Comparison of ENCODE assay signal across 12 cellular contexts in the genomic region with DNA sequence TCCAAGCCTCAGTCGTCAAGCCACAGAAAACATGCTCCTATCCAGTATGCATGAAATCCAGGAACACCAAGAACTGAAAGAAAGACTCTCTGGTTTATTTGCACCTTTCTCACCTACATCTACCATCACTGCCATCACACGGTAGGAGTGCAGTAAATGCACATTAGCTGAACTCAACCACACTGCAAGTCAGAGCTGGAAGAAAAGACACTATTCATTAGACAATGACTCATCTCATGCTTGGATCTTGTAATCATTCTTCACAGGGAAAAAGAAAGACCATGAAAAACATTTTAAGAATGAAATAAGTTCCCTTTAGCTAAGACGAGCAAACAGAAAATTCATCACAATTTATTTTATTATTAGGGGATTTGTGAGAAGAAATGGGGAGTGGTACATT.
DNase-seq lines count a peak whose midpoint lies in the region; TF ChIP-seq lines count a peak whose summit lies in the region.
"Had no signal": no experiment of that assay in that cellular context is flagged by ENCODE, and none has a peak within 500 bp of the region (broad histone marks: within the 10 kb centered on the region; RNA-seq: fewer than 3 reads in every experiment).

No MANE protein-coding gene starts in this region.

- no peaks in the 10 kb centered on the region for H3K36me3 ChIP-seq in mammary epithelial cell (ENCODE audit: insufficient read depth, low read length)
- H3K36me3 ChIP-seq: adrenal gland, sigmoid colon had no signal

- H3K79me2 ChIP-seq in mammary epithelial cell (ENCODE audit: insufficient read depth, low read length): peaks cover 14% of the 10 kb centered on the region

- no peaks in the 10 kb centered on the region for H3K27me3 ChIP-seq in mammary epithelial cell (ENCODE audit: insufficient read depth, low read length)
- H3K27me3 ChIP-seq: adrenal gland, sigmoid colon had no signal

- POLR2A ChIA-PET in AG04449 (lab: Yijun Ruan, JAX): no interaction called here

- dilution Hi-C loops in mammary epithelial cell (cut with HindIII; ENCODE audit: low sequenced_read_pairs): loop anchor here (10.0 kb wide), 1 partner anchor 55 kb away; no protein-coding TSS in a partner anchor

- 3% methylated on average over 3 of the region's 3 CpGs for WGBS in mammary epithelial cell (ENCODE audit: low coverage, missing lambda C conversion rate)

- in situ Hi-C loops in mammary epithelial cell (cut with MboI; ENCODE audit: low sequenced_read_pairs in 2 of 2): no loop called here

- CTCF ChIA-PET in AG04449 (lab: Yijun Ruan, JAX) (interaction anchor here (2.0 kb wide), 1 partner anchor 148 kb away, joined by 8 read pairs; no protein-coding TSS in a partner anchor), mammary epithelial cell (lab: Charles Lee; ENCODE audit: low non-redundant PET) (no interaction called here)

- peak; percentile 28 for DNase-seq in AG04449 (ENCODE audit: low read depth, low spot score)
- peak; percentile 66 for DNase-seq in LHCN-M2 (ENCODE audit: low read depth)
- peak; percentile 86 for DNase-seq in mammary epithelial cell
- peak; percentile 75 for DNase-seq in kidney glomerular epithelial cell (lab: John Stamatoyannopoulos, UW)
- DNase-seq in mesenteric fat pad (ENCODE audit: low spot score): no peak
- no peak for DNase-seq in activated naive CD8-positive, alpha-beta T cell treated with anti-CD3 and anti-CD28 coated beads for 36 hours
- no peak for DNase-seq in anterior cingulate cortex (lab: John Stamatoyannopoulos, UW)
- no peak for DNase-seq in AML-193 (lab: John Stamatoyannopoulos, UW)
- DNase-seq: activated CD8-positive, alpha-beta T cell treated with anti-CD3 and anti-CD28 coated beads, Interleukin-2, amount 10 ng/mL, durations not matched to agents 7 days and 5 days; adrenal gland; NCI-H82; sigmoid colon had no signal

- H4K20me1 ChIP-seq in mammary epithelial cell (ENCODE audit: insufficient read depth, low read length): no peaks in the 10 kb centered on the region

- no peaks in the 10 kb centered on the region for H3K27me3 Mint-ChIP-seq in activated naive CD8-positive, alpha-beta T cell treated with anti-CD3 and anti-CD28 coated beads for 36 hours

- H3K4me2 ChIP-seq in mammary epithelial cell (ENCODE audit: insufficient read depth, low read depth, low read length): peak overlapping the region; percentile 80

- H3K9me3 Mint-ChIP-seq in activated naive CD8-positive, alpha-beta T cell treated with anti-CD3 and anti-CD28 coated beads for 36 hours: no peaks in the 10 kb centered on the region

- H3K4me1 ChIP-seq in mammary epithelial cell (ENCODE audit: insufficient read depth, low read length): peaks cover 15% of the 10 kb centered on the region

- intact Hi-C loops in mammary epithelial cell (cut with micrococcal nuclease): no loop called here

- BruUV-seq in mammary epithelial cell (replicated peaks; lab: Mats Ljungman, UMichigan): no TSS peak

- H3K9ac ChIP-seq in mammary epithelial cell (ENCODE audit: insufficient read depth, low read length): peak overlapping the region; percentile 42

- H3K4me3 Mint-ChIP-seq in activated naive CD8-positive, alpha-beta T cell treated with anti-CD3 and anti-CD28 coated beads for 36 hours: no peak overlapping the region
- H3K4me3 Mint-ChIP-seq: activated CD8-positive, alpha-beta T cell treated with anti-CD3 and anti-CD28 coated beads, Interleukin-2, amount 10 ng/mL, durations not matched to agents 7 days and 5 days had no signal

- no peaks in the 10 kb centered on the region for H3K9me3 ChIP-seq in mammary epithelial cell (replicated peaks; ENCODE audit: insufficient read depth, low read length)
- H3K9me3 ChIP-seq: adrenal gland, sigmoid colon had no signal

- H3K36me3 Mint-ChIP-seq in activated naive CD8-positive, alpha-beta T cell treated with anti-CD3 and anti-CD28 coated beads for 36 hours: no peaks in the 10 kb centered on the region

- no peak overlapping the region for H3K27ac Mint-ChIP-seq in activated naive CD8-positive, alpha-beta T cell treated with anti-CD3 and anti-CD28 coated beads for 36 hours
- H3K27ac Mint-ChIP-seq: activated CD8-positive, alpha-beta T cell treated with anti-CD3 and anti-CD28 coated beads, Interleukin-2, amount 10 ng/mL, durations not matched to agents 7 days and 5 days had no signal

- TF ChIP-seq CTCF in AG04449 (IDR thresholded peaks at IDR 0.05; ENCODE audit: insufficient read depth, low read length, missing control alignments): no peak
- peak in 1 of 2 donors; percentile 41 for TF ChIP-seq CTCF in mammary epithelial cell (conservative IDR thresholded peaks at IDR 0.05 in 1 of 2, IDR thresholded peaks at IDR 0.05 in 1 of 2; ENCODE audit: extremely low read depth in 1 of 2, insufficient read depth in 1 of 2, low read depth in 1 of 2, low read length in 2 of 2)

- H2AFZ ChIP-seq in mammary epithelial cell (ENCODE audit: low read depth, low read length): no peak overlapping the region

- H3K4me3 ChIP-seq in AG04449 (ENCODE audit: low read depth, low read length): no peak overlapping the region
- H3K4me3 ChIP-seq in mammary epithelial cell (replicated peaks in 1 of 3; ENCODE audit: insufficient read depth in 1 of 3, low read depth in 2 of 3, low read length in 3 of 3): peak overlapping the region in 2 of 3 experiments; percentile 34
- H3K4me3 ChIP-seq: adrenal gland, sigmoid colon had no signal

- H3K4me1 Mint-ChIP-seq in activated naive CD8-positive, alpha-beta T cell treated with anti-CD3 and anti-CD28 coated beads for 36 hours: no peaks in the 10 kb centered on the region

- peak overlapping the region; percentile 89 for H3K27ac ChIP-seq in mammary epithelial cell (ENCODE audit: insufficient read depth, low read depth, low read length)
- H3K27ac ChIP-seq: adrenal gland, sigmoid colon had no signal

Comparison
In these comparisons a context has a peak if more than half of its experiments do, and no peak if none do; other contexts are left out.
1. DNase-seq: peak in AG04449 (single experiment), LHCN-M2 (single experiment), mammary epithelial cell (single experiment) and kidney glomerular epithelial cell (single experiment); none in mesenteric fat pad (single experiment), activated naive CD8-positive, alpha-beta T cell treated with anti-CD3 and anti-CD28 coated beads for 36 hours (single experiment), anterior cingulate cortex (0 of 58) and AML-193 (0 of 2).